13 cellular contexts compared by ENCODE assay signal in genomic region chr1:100152271-100152670, GRCh38. TPM values are rescaled to one million over a fixed set of nuclear protein-coding genes. Genes with fewer than 3 reads are reported as not detected.
DNase-seq lines count a peak whose midpoint lies in the region; ATAC-seq and TF ChIP-seq lines count a peak whose summit lies in the region.
"Had no signal": no experiment of that assay in that cellular context is flagged by ENCODE, and none has a peak within 500 bp of the region (broad histone marks: within the 10 kb centered on the region; RNA-seq: fewer than 3 reads in every experiment).

No MANE protein-coding gene starts in this region.

- H3K36me3 Mint-ChIP-seq in activated B cell treated with CpG ODN at 0.5 μM for 24 hours (ENCODE audit: low read depth) (peaks cover 22% of the 10 kb centered on the region), glutamatergic neuron (ENCODE audit: unreplicated experiment) (no peaks in the 10 kb centered on the region)

- peak overlapping the region; percentile 50 for H3K27ac Mint-ChIP-seq in activated B cell treated with CpG ODN at 0.5 μM for 24 hours
- no peak overlapping the region for H3K27ac Mint-ChIP-seq in glutamatergic neuron (ENCODE audit: unreplicated experiment)

- H3K4me3 Mint-ChIP-seq in activated B cell treated with CpG ODN at 0.5 μM for 24 hours: no peak overlapping the region
- H3K4me3 Mint-ChIP-seq in glutamatergic neuron (ENCODE audit: unreplicated experiment): no peak overlapping the region
- H3K4me3 Mint-ChIP-seq: natural killer cell treated with Interleukin-12 subunit alpha and Interleukin-12 subunit beta and Interleukin-15 and Interleukin-18, amount 100 ng/mL, for 72 hours had no signal

- H3K9me3 ChIP-seq in right lobe of liver: no peaks in the 10 kb centered on the region

- H3K27me3 Mint-ChIP-seq in activated B cell treated with CpG ODN at 0.5 μM for 24 hours (no peaks in the 10 kb centered on the region), glutamatergic neuron (ENCODE audit: unreplicated experiment) (no peaks in the 10 kb centered on the region)
- H3K27me3 Mint-ChIP-seq: natural killer cell treated with Interleukin-12 subunit alpha and Interleukin-12 subunit beta and Interleukin-15 and Interleukin-18, amount 100 ng/mL, for 72 hours had no signal

- H3K4me1 Mint-ChIP-seq in activated B cell treated with CpG ODN at 0.5 μM for 24 hours (peaks cover 13% of the 10 kb centered on the region), glutamatergic neuron (ENCODE audit: low read depth, unreplicated experiment) (no peaks in the 10 kb centered on the region)

- H3K36me3 ChIP-seq in right lobe of liver: peaks cover 0 to 25% (median 6%) of the 10 kb centered on the region in 4 donors

- no peaks in the 10 kb centered on the region for H3K4me1 ChIP-seq in right lobe of liver

- 74% methylated on average over 4 of the region's 4 CpGs for WGBS in right lobe of liver (ENCODE audit: insufficient coverage, low coverage, low lambda C conversion rate, missing lambda C conversion rate)

- intact Hi-C loops in activated B cell treated with CpG ODN at 0.5 μM for 24 hours (cut with micrococcal nuclease): loop anchor here (1.0 to 5.0 kb wide), 3 partner anchors 19 to 305 kb away; partner anchors contain the start of genes SASS6 and TRMT13
- intact Hi-C loops in right lobe of liver (cut with DNase I): no loop called here

- ATAC-seq in GM18499 (IDR thresholded peaks at IDR 0.05; ENCODE audit: insufficient read depth, unreplicated experiment) (peak; percentile 74), GM19452 (IDR thresholded peaks at IDR 0.05; ENCODE audit: unreplicated experiment) (peak; percentile 72), HG03045 (IDR thresholded peaks at IDR 0.05; ENCODE audit: unreplicated experiment) (peak; percentile 66), activated B cell treated with CpG ODN at 0.5 μM for 24 hours (ENCODE audit: low read depth) (peak; percentile 47), right lobe of liver (no peak)
- ATAC-seq: natural killer cell treated with Interleukin-12 subunit alpha and Interleukin-12 subunit beta and Interleukin-15 and Interleukin-18, amount 100 ng/mL, for 72 hours had no signal

- H3K4me3 ChIP-seq in right lobe of liver: no peak overlapping the region

- CTCF ChIA-PET in activated B cell treated with CpG ODN at 0.5 μM for 24 hours (lab: Charles Lee): no interaction called here

- H3K27me3 ChIP-seq in right lobe of liver: no peaks in the 10 kb centered on the region

- H3K9me3 Mint-ChIP-seq in activated B cell treated with CpG ODN at 0.5 μM for 24 hours (no peaks in the 10 kb centered on the region), glutamatergic neuron (ENCODE audit: unreplicated experiment) (no peaks in the 10 kb centered on the region)
- H3K9me3 Mint-ChIP-seq: natural killer cell treated with Interleukin-12 subunit alpha and Interleukin-12 subunit beta and Interleukin-15 and Interleukin-18, amount 100 ng/mL, for 72 hours had no signal

- no peak for DNase-seq in activated B cell treated with CpG ODN at 0.5 μM for 24 hours
- no peak for DNase-seq in activated CD8-positive, alpha-beta memory T cell treated with anti-CD3 and anti-CD28 coated beads for 24 hours
- no peak for DNase-seq in activated CD8-positive, alpha-beta memory T cell treated with anti-CD3 and anti-CD28 coated beads, Interleukin-2, amount 50 U/mL, for 4 hours
- DNase-seq in right lobe of liver: no peak
- DNase-seq in glutamatergic neuron: no peak
- DNase-seq: activated CD4-positive, alpha-beta T cell treated with anti-CD3 and anti-CD28 coated beads, Interleukin-2, amount 50 U/mL, for 48 hours; NCI-H146; stimulated activated CD4-positive, alpha-beta T cell treated with anti-CD3 and anti-CD28 coated beads, Interleukin-12 subunit alpha, Interleukin-12 subunit beta, amount 100 ng/mL, for 4 hours; stimulated activated naive CD4-positive, alpha-beta T cell had no signal

- no peak for TF ChIP-seq CTCF in activated B cell treated with CpG ODN at 0.5 μM for 24 hours (IDR thresholded peaks at IDR 0.05)
- no peak for TF ChIP-seq CTCF in right lobe of liver (IDR thresholded peaks at IDR 0.05)
- TF ChIP-seq CTCF in glutamatergic neuron (IDR thresholded peaks at IDR 0.05; ENCODE audit: partially characterized antibody, unreplicated experiment): no peak

- no peak for TF ChIP-seq POLR2A in right lobe of liver (IDR thresholded peaks at IDR 0.05)

- no peak overlapping the region for H3K27ac ChIP-seq in right lobe of liver

- POLR2A ChIA-PET in activated B cell treated with CpG ODN at 0.5 μM for 24 hours (lab: Charles Lee): no interaction called here

RNA-seq across cellular contexts. Expression of gene TRMT13, which starts 19.3 kb away (rescaled TPM):
- total RNA-seq in activated B cell treated with CpG ODN at 0.5 μM for 24 hours (27.2 and 31.4 TPM in 2 replicates), right lobe of liver (10 to 100 TPM in 1 of 6 experiments, 1 to 10 TPM in 5; 4.9 to 12.1 (median 6.9) TPM), glutamatergic neuron (ENCODE audit: unreplicated experiment) (11.4 TPM)

RNA-seq across cellular contexts. Expression of gene SASS6, which starts 19.5 kb away (rescaled TPM):
- total RNA-seq in activated B cell treated with CpG ODN at 0.5 μM for 24 hours: 5.5 and 5.9 TPM in 2 replicates
- total RNA-seq in right lobe of liver: 1 to 10 TPM in 4 of 6 experiments, under 1 TPM in 2; 0.84 to 2.4 (median 1.2) TPM
- total RNA-seq in glutamatergic neuron (ENCODE audit: unreplicated experiment): 4.0 TPM

RNA-seq across cellular contexts. Expression of gene LRRC39, which starts 25.8 kb away (rescaled TPM):
- total RNA-seq in activated B cell treated with CpG ODN at 0.5 μM for 24 hours (0.71 and 0.75 TPM in 2 replicates), right lobe of liver (under 1 TPM in 4 of 6 experiments, not detected in 2; 0.10 to 0.39 (median 0.26) TPM), glutamatergic neuron (ENCODE audit: unreplicated experiment) (2.1 TPM)

Comparison
In these comparisons a context has a peak if more than half of its experiments do, and no peak if none do; other contexts are left out.
1. ATAC-seq: peak in GM18499 (single experiment), GM19452 (single experiment), HG03045 (single experiment) and activated B cell treated with CpG ODN at 0.5 μM for 24 hours (single experiment); none in right lobe of liver (0 of 4).